In genomic region chr1:52549267-52549666, GRCh38 we compare ENCODE assay signal across 2 cellular contexts.
TF ChIP-seq lines count a peak whose summit lies in the region.

No MANE protein-coding gene starts in this region.

TF ChIP-seq in HEK293, 187 proteins besides CTCF, POLR2A, EP300 and RAD21 (continued from another document):
- TF ChIP-seq EGR2 (tag by site-specific recombination; IDR thresholded peaks at IDR 0.05; ENCODE audit: low read depth) (peak; percentile 84), TSHZ1 (tag by site-specific recombination; IDR thresholded peaks at IDR 0.05; ENCODE audit: borderline replicate concordance) (0 out of 2 replicates have a peak, but pooled peaks have one; percentile 13), ZFHX2 (tag by site-specific recombination; conservative IDR thresholded peaks at IDR 0.05) (peak; percentile 86), ZNF157 (tag by site-specific recombination; IDR thresholded peaks at IDR 0.05) (no peak), ZFP3 (tag by site-specific recombination; IDR thresholded peaks at IDR 0.05; ENCODE audit: low read depth) (peak; percentile 80), HOXC10 (CRISPR knock-in tag; IDR thresholded peaks at IDR 0.05) (no peak)

TF ChIP-seq in neural cell, 6 proteins besides CTCF, POLR2A, EP300 and RAD21:
- TF ChIP-seq REST (IDR thresholded peaks at IDR 0.05; ENCODE audit: borderline replicate concordance) = no peak
- TF ChIP-seq SMC3 (conservative IDR thresholded peaks at IDR 0.05; ENCODE audit: poor library complexity) = no peak
- TF ChIP-seq TAF1 (IDR thresholded peaks at IDR 0.05; ENCODE audit: low read depth) = no peak
- TF ChIP-seq EZH2 (IDR thresholded peaks at IDR 0.05; ENCODE audit: borderline replicate concordance, insufficient read depth, low read length, poor library complexity, severe bottlenecking) = no peak
- no peak for TF ChIP-seq MXI1 (conservative IDR thresholded peaks at IDR 0.05; ENCODE audit: poor library complexity, severe bottlenecking)
- TF ChIP-seq POLR2AphosphoS5 (IDR thresholded peaks at IDR 0.05) = no peak
